ENCODE assay signal across 1 cellular context in the genomic region with DNA sequence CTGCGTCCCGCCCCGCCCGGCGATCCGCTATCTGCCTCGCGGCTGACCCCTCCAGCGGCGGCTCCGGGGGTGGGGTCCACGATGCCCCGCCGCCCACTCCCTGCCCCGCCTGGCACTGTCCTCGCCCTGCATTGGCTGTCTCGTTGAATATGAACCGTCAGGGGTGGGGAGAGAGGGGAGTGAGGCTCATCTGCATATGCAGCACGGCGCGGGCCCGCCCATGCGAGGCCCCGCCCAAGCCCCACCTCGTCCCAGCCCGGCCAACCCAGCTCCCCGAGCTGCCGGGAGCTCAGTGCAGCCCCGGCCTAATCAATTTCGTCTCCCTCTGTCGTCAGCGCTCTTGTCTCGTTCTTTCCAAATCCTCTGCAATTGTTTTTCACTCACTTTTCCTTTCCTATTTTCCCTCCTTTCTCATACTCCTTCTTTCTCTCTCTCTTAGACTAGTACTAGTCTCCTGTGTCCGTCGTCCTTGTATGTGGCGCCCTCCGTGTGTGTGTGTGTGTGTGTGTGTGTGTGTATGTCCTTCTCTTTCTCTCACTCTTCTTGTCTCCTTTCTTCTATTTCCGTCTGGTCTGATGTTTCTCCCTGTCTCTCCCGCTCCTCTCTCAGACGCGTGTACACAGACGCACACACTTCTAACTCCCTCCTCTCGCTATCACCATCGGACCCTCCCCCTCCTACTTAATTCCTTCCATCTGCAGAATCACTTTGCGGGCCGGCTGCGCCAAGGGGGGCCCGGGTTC.
TF ChIP-seq lines count a peak whose summit lies in the region.

No MANE protein-coding gene starts in this region.

TF ChIP-seq in K562, 482 proteins besides CTCF, POLR2A, EP300 and RAD21 (continued from another document and continues in another):
- TF ChIP-seq, protein P1, sequence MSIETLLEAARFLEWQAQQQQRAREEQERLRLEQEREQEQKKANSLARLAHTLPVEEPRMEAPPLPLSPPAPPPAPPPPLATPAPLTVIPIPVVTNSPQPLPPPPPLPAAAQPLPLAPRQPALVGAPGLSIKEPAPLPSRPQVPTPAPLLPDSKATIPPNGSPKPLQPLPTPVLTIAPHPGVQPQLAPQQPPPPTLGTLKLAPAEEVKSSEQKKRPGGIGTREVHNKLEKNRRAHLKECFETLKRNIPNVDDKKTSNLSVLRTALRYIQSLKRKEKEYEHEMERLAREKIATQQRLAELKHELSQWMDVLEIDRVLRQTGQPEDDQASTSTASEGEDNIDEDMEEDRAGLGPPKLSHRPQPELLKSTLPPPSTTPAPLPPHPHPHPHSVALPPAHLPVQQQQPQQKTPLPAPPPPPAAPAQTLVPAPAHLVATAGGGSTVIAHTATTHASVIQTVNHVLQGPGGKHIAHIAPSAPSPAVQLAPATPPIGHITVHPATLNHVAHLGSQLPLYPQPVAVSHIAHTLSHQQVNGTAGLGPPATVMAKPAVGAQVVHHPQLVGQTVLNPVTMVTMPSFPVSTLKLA (conservative IDR thresholded peaks at IDR 0.05): peak; percentile 78 to 82
- TF ChIP-seq KDM1A (IDR thresholded peaks at IDR 0.05): peak; percentile 30 to 86; a peak in 3 of 4 replicates
- TF ChIP-seq ZC3H4 (CRISPR knock-in tag; IDR thresholded peaks at IDR 0.05; ENCODE audit: borderline replicate concordance): no peak
- TF ChIP-seq, protein P2, sequence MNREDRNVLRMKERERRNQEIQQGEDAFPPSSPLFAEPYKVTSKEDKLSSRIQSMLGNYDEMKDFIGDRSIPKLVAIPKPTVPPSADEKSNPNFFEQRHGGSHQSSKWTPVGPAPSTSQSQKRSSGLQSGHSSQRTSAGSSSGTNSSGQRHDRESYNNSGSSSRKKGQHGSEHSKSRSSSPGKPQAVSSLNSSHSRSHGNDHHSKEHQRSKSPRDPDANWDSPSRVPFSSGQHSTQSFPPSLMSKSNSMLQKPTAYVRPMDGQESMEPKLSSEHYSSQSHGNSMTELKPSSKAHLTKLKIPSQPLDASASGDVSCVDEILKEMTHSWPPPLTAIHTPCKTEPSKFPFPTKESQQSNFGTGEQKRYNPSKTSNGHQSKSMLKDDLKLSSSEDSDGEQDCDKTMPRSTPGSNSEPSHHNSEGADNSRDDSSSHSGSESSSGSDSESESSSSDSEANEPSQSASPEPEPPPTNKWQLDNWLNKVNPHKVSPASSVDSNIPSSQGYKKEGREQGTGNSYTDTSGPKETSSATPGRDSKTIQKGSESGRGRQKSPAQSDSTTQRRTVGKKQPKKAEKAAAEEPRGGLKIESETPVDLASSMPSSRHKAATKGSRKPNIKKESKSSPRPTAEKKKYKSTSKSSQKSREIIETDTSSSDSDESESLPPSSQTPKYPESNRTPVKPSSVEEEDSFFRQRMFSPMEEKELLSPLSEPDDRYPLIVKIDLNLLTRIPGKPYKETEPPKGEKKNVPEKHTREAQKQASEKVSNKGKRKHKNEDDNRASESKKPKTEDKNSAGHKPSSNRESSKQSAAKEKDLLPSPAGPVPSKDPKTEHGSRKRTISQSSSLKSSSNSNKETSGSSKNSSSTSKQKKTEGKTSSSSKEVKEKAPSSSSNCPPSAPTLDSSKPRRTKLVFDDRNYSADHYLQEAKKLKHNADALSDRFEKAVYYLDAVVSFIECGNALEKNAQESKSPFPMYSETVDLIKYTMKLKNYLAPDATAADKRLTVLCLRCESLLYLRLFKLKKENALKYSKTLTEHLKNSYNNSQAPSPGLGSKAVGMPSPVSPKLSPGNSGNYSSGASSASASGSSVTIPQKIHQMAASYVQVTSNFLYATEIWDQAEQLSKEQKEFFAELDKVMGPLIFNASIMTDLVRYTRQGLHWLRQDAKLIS (CRISPR knock-in tag; IDR thresholded peaks at IDR 0.05): no peak
- no peak for TF ChIP-seq ETV1 (tag; conservative IDR thresholded peaks at IDR 0.05; ENCODE audit: low read depth)
- TF ChIP-seq FOXJ2 (tag; IDR thresholded peaks at IDR 0.05): no peak
- TF ChIP-seq STAT5B (CRISPR knock-in tag; IDR thresholded peaks at IDR 0.05): no peak
- TF ChIP-seq ADNP (tag; IDR thresholded peaks at IDR 0.05): no peak
- no peak for TF ChIP-seq ZNF311 (CRISPR knock-in tag; IDR thresholded peaks at IDR 0.05)
- TF ChIP-seq, protein P3, sequence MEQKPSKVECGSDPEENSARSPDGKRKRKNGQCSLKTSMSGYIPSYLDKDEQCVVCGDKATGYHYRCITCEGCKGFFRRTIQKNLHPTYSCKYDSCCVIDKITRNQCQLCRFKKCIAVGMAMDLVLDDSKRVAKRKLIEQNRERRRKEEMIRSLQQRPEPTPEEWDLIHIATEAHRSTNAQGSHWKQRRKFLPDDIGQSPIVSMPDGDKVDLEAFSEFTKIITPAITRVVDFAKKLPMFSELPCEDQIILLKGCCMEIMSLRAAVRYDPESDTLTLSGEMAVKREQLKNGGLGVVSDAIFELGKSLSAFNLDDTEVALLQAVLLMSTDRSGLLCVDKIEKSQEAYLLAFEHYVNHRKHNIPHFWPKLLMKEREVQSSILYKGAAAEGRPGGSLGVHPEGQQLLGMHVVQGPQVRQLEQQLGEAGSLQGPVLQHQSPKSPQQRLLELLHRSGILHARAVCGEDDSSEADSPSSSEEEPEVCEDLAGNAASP (IDR thresholded peaks at IDR 0.05): no peak
- 0 out of 2 replicates have a peak, but pooled peaks have one; percentile 31 for TF ChIP-seq HIVEP1 (CRISPR knock-in tag; IDR thresholded peaks at IDR 0.05)
- no peak for TF ChIP-seq ZNF764 (CRISPR knock-in tag; IDR thresholded peaks at IDR 0.05; ENCODE audit: low read depth)
- TF ChIP-seq MYC (IDR thresholded peaks at IDR 0.05; ENCODE audit: low read depth, low read length): peak; percentile 8; the same call in 1 of the 2 replicates
- TF ChIP-seq MYC (CRISPR knock-in tag; IDR thresholded peaks at IDR 0.05; ENCODE audit: borderline replicate concordance, low read depth): no peak
- TF ChIP-seq, protein P4, sequence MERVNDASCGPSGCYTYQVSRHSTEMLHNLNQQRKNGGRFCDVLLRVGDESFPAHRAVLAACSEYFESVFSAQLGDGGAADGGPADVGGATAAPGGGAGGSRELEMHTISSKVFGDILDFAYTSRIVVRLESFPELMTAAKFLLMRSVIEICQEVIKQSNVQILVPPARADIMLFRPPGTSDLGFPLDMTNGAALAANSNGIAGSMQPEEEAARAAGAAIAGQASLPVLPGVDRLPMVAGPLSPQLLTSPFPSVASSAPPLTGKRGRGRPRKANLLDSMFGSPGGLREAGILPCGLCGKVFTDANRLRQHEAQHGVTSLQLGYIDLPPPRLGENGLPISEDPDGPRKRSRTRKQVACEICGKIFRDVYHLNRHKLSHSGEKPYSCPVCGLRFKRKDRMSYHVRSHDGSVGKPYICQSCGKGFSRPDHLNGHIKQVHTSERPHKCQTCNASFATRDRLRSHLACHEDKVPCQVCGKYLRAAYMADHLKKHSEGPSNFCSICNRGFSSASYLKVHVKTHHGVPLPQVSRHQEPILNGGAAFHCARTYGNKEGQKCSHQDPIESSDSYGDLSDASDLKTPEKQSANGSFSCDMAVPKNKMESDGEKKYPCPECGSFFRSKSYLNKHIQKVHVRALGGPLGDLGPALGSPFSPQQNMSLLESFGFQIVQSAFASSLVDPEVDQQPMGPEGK (CRISPR knock-in tag; IDR thresholded peaks at IDR 0.05; ENCODE audit: borderline replicate concordance): no peak
- TF ChIP-seq ZNF143 (CRISPR knock-in tag; IDR thresholded peaks at IDR 0.05): no peak
- TF ChIP-seq, protein P5, sequence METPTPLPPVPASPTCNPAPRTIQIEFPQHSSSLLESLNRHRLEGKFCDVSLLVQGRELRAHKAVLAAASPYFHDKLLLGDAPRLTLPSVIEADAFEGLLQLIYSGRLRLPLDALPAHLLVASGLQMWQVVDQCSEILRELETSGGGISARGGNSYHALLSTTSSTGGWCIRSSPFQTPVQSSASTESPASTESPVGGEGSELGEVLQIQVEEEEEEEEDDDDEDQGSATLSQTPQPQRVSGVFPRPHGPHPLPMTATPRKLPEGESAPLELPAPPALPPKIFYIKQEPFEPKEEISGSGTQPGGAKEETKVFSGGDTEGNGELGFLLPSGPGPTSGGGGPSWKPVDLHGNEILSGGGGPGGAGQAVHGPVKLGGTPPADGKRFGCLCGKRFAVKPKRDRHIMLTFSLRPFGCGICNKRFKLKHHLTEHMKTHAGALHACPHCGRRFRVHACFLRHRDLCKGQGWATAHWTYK (CRISPR knock-in tag; IDR thresholded peaks at IDR 0.05): peak; percentile 39; the same call in 1 of the 2 replicates
- peak; percentile 88 for TF ChIP-seq EHMT2 (IDR thresholded peaks at IDR 0.05)
- TF ChIP-seq, protein P6, sequence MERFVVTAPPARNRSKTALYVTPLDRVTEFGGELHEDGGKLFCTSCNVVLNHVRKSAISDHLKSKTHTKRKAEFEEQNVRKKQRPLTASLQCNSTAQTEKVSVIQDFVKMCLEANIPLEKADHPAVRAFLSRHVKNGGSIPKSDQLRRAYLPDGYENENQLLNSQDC (CRISPR knock-in tag; IDR thresholded peaks at IDR 0.05): no peak
- TF ChIP-seq ZNF121 (CRISPR knock-in tag; conservative IDR thresholded peaks at IDR 0.05): no peak
- no peak; the same call in 1 of the 2 replicates for TF ChIP-seq MYBL2 (IDR thresholded peaks at IDR 0.05; ENCODE audit: low read depth)
- TF ChIP-seq MYBL2 (CRISPR knock-in tag; IDR thresholded peaks at IDR 0.05; ENCODE audit: borderline replicate concordance): no peak
- TF ChIP-seq CBX3 (IDR thresholded peaks at IDR 0.05; ENCODE audit: borderline replicate concordance in 1 of 2, low read length in 2 of 2): peak in 1 of 2 experiments; percentile 44; a peak in 1 of 3 replicates
- no peak for TF ChIP-seq KLF16 (IDR thresholded peaks at IDR 0.05)
- TF ChIP-seq NFYB (IDR thresholded peaks at IDR 0.05; ENCODE audit: extremely low read depth, insufficient read length): peak; percentile 24
- TF ChIP-seq ESRRB (CRISPR knock-in tag; IDR thresholded peaks at IDR 0.05; ENCODE audit: borderline replicate concordance): no peak
- TF ChIP-seq CEBPG (CRISPR knock-in tag; IDR thresholded peaks at IDR 0.05): no peak
- TF ChIP-seq CEBPG (tag; conservative IDR thresholded peaks at IDR 0.05 in 1 of 2, IDR thresholded peaks at IDR 0.05 in 1 of 2): no peak
- no peak for TF ChIP-seq ZNF124 (CRISPR knock-in tag; IDR thresholded peaks at IDR 0.05)
- TF ChIP-seq, protein P7, sequence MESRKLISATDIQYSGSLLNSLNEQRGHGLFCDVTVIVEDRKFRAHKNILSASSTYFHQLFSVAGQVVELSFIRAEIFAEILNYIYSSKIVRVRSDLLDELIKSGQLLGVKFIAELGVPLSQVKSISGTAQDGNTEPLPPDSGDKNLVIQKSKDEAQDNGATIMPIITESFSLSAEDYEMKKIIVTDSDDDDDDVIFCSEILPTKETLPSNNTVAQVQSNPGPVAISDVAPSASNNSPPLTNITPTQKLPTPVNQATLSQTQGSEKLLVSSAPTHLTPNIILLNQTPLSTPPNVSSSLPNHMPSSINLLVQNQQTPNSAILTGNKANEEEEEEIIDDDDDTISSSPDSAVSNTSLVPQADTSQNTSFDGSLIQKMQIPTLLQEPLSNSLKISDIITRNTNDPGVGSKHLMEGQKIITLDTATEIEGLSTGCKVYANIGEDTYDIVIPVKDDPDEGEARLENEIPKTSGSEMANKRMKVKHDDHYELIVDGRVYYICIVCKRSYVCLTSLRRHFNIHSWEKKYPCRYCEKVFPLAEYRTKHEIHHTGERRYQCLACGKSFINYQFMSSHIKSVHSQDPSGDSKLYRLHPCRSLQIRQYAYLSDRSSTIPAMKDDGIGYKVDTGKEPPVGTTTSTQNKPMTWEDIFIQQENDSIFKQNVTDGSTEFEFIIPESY (CRISPR knock-in tag; IDR thresholded peaks at IDR 0.05): no peak
- TF ChIP-seq ZNF76 (CRISPR knock-in tag; IDR thresholded peaks at IDR 0.05; ENCODE audit: borderline replicate concordance): no peak
- TF ChIP-seq CAMTA2 (CRISPR knock-in tag; conservative IDR thresholded peaks at IDR 0.05): no peak
- TF ChIP-seq GABPB1 (CRISPR knock-in tag; IDR thresholded peaks at IDR 0.05): peak; percentile 11; the same call in 1 of the 2 replicates
- no peak for TF ChIP-seq SREBF1 (IDR thresholded peaks at IDR 0.05; ENCODE audit: borderline replicate concordance, low read depth, low read length)
- peak; percentile 95 for TF ChIP-seq SUPT5H (IDR thresholded peaks at IDR 0.05)
- TF ChIP-seq, protein P8, sequence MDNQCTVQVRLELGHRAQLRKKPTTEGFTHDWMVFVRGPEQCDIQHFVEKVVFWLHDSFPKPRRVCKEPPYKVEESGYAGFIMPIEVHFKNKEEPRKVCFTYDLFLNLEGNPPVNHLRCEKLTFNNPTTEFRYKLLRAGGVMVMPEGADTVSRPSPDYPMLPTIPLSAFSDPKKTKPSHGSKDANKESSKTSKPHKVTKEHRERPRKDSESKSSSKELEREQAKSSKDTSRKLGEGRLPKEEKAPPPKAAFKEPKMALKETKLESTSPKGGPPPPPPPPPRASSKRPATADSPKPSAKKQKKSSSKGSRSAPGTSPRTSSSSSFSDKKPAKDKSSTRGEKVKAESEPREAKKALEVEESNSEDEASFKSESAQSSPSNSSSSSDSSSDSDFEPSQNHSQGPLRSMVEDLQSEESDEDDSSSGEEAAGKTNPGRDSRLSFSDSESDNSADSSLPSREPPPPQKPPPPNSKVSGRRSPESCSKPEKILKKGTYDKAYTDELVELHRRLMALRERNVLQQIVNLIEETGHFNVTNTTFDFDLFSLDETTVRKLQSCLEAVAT (IDR thresholded peaks at IDR 0.05): peak; percentile 97
- TF ChIP-seq PTBP1 (IDR thresholded peaks at IDR 0.05; ENCODE audit: low read depth, low read length): 0 out of 2 replicates have a peak, but pooled peaks have one; percentile 29
- TF ChIP-seq, protein P9, sequence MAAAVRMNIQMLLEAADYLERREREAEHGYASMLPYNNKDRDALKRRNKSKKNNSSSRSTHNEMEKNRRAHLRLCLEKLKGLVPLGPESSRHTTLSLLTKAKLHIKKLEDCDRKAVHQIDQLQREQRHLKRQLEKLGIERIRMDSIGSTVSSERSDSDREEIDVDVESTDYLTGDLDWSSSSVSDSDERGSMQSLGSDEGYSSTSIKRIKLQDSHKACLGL (CRISPR knock-in tag; IDR thresholded peaks at IDR 0.05; ENCODE audit: borderline replicate concordance, poor library complexity, severe bottlenecking): no peak
- TF ChIP-seq JUN (IDR thresholded peaks at IDR 0.05; ENCODE audit: borderline replicate concordance, low read depth, low read length): no peak
- no peak for TF ChIP-seq JUN (CRISPR knock-in tag; IDR thresholded peaks at IDR 0.05; ENCODE audit: borderline replicate concordance)
- no peak for TF ChIP-seq POLR3G (IDR thresholded peaks at IDR 0.05; ENCODE audit: extremely low read depth, insufficient read length, insufficient replicate concordance)
- TF ChIP-seq ZNF584 (CRISPR knock-in tag; IDR thresholded peaks at IDR 0.05; ENCODE audit: low read depth): no peak
- TF ChIP-seq PHF20 (IDR thresholded peaks at IDR 0.05; ENCODE audit: partially characterized antibody): peak; percentile 76
